ENCODE assay signal across 1 cellular context in genomic region chr2:112812318-112813042, GRCh38.
TF ChIP-seq lines count a peak whose summit lies in the region.

No MANE protein-coding gene starts in this region.

TF ChIP-seq in GM23338, 12 proteins besides CTCF, POLR2A, EP300 and RAD21:
- TF ChIP-seq ETS1 (IDR thresholded peaks at IDR 0.05) (no peak), EZH2 (IDR thresholded peaks at IDR 0.05; ENCODE audit: low read depth, unreplicated experiment) (no peak), NANOG (IDR thresholded peaks at IDR 0.05; ENCODE audit: borderline replicate concordance) (no peak), JUNB (IDR thresholded peaks at IDR 0.05; ENCODE audit: unreplicated experiment) (no peak)
